ENCODE assay signal across 1 cellular context in the genomic region with DNA sequence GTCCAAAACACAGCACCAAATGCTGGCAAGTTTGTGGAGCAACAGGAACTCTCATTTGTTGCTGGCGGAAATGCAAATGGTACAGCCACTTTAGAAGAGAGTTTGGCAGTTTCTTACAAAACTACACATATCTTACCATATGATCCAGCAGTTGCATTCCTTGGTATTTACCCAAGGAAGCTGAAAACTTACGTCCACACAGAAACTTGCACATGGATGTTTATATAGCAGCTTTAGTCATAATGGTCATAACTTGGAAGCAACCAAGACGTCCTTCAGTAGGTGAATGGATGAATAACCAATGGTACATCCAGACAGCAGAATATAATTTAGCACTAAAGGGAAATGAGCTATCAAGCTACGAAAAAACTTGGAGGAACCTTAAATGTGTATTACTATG.
TF ChIP-seq lines count a peak whose summit lies in the region.

No MANE protein-coding gene starts in this region.

TF ChIP-seq in IMR-90, 13 proteins besides CTCF, POLR2A, EP300 and RAD21:
- TF ChIP-seq, protein P1, sequence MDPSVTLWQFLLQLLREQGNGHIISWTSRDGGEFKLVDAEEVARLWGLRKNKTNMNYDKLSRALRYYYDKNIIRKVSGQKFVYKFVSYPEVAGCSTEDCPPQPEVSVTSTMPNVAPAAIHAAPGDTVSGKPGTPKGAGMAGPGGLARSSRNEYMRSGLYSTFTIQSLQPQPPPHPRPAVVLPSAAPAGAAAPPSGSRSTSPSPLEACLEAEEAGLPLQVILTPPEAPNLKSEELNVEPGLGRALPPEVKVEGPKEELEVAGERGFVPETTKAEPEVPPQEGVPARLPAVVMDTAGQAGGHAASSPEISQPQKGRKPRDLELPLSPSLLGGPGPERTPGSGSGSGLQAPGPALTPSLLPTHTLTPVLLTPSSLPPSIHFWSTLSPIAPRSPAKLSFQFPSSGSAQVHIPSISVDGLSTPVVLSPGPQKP (IDR thresholded peaks at IDR 0.05; ENCODE audit: borderline replicate concordance, low read depth, low read length), result no peak
- no peak for TF ChIP-seq CEBPB (IDR thresholded peaks at IDR 0.05; ENCODE audit: low read depth, low read length)
- no peak for TF ChIP-seq SMC3 (IDR thresholded peaks at IDR 0.05; ENCODE audit: low read depth, low read length)
- no peak for TF ChIP-seq MAZ (IDR thresholded peaks at IDR 0.05; ENCODE audit: borderline replicate concordance, low read depth, low read length)
- TF ChIP-seq, protein P2, sequence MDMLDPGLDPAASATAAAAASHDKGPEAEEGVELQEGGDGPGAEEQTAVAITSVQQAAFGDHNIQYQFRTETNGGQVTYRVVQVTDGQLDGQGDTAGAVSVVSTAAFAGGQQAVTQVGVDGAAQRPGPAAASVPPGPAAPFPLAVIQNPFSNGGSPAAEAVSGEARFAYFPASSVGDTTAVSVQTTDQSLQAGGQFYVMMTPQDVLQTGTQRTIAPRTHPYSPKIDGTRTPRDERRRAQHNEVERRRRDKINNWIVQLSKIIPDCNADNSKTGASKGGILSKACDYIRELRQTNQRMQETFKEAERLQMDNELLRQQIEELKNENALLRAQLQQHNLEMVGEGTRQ (IDR thresholded peaks at IDR 0.05; ENCODE audit: low read depth, low read length), result no peak
- no peak for TF ChIP-seq RFX5 (IDR thresholded peaks at IDR 0.05; ENCODE audit: low read depth, low read length)
- no peak for TF ChIP-seq RCOR1 (IDR thresholded peaks at IDR 0.05; ENCODE audit: insufficient replicate concordance, low read length)
- no peak for TF ChIP-seq MXI1 (IDR thresholded peaks at IDR 0.05; ENCODE audit: borderline replicate concordance, low read depth, low read length)
- no peak for TF ChIP-seq NFE2L2 (IDR thresholded peaks at IDR 0.05; ENCODE audit: low read depth, low read length)
- no peak for TF ChIP-seq CHD1 (IDR thresholded peaks at IDR 0.05; ENCODE audit: low read depth, low read length)
- no peak for TF ChIP-seq BHLHE40 (IDR thresholded peaks at IDR 0.05; ENCODE audit: low read depth, low read length)
- no peak for TF ChIP-seq MAFK (IDR thresholded peaks at IDR 0.05; ENCODE audit: low read depth, low read length)
- TF ChIP-seq FOS (IDR thresholded peaks at IDR 0.05; ENCODE audit: low read depth, low read length), result no peak
